8 cellular contexts compared by ENCODE assay signal in genomic region chr4:14783011-14783877, GRCh38.
A peak's percentile ranks its signal among the peaks of the same experiment; 100 is the strongest.
DNase-seq lines count a peak whose midpoint lies in the region; ATAC-seq lines count a peak whose summit lies in the region.

No MANE protein-coding gene starts in this region.

- intact Hi-C loops in activated CD4-positive, alpha-beta T cell treated with anti-CD3 and anti-CD28 coated beads, Interleukin-2, amount 10 ng/mL, durations not matched to agents 24 days and 14 days (cut with micrococcal nuclease), result loop anchor here (1.0 to 10.0 kb wide), 4 partner anchors 73 to 872 kb away; partner anchors contain the start of genes CPEB2 and FBXL5

- peak; percentile 98 for ATAC-seq in HG03039 (IDR thresholded peaks at IDR 0.05; ENCODE audit: unreplicated experiment)

- peak overlapping the region; percentile 17 for H3K4me3 Mint-ChIP-seq in activated CD4-positive, alpha-beta T cell treated with anti-CD3 and anti-CD28 coated beads, Interleukin-2, amount 10 ng/mL, durations not matched to agents 24 days and 14 days

- H3K4me1 Mint-ChIP-seq in activated CD4-positive, alpha-beta T cell treated with anti-CD3 and anti-CD28 coated beads, Interleukin-2, amount 10 ng/mL, durations not matched to agents 24 days and 14 days, result peaks cover 16% of the 10 kb centered on the region

- no peaks in the 10 kb centered on the region for H3K36me3 Mint-ChIP-seq in activated CD4-positive, alpha-beta T cell treated with anti-CD3 and anti-CD28 coated beads, Interleukin-2, amount 10 ng/mL, durations not matched to agents 24 days and 14 days (ENCODE audit: low read depth)

- H3K27me3 Mint-ChIP-seq in activated CD4-positive, alpha-beta T cell treated with anti-CD3 and anti-CD28 coated beads, Interleukin-2, amount 10 ng/mL, durations not matched to agents 24 days and 14 days, result no peaks in the 10 kb centered on the region

- peak overlapping the region; percentile 84 for H3K27ac Mint-ChIP-seq in activated CD4-positive, alpha-beta T cell treated with anti-CD3 and anti-CD28 coated beads, Interleukin-2, amount 10 ng/mL, durations not matched to agents 24 days and 14 days

- peaks cover 11% of the 10 kb centered on the region for H3K9me3 Mint-ChIP-seq in activated CD4-positive, alpha-beta T cell treated with anti-CD3 and anti-CD28 coated beads, Interleukin-2, amount 10 ng/mL, durations not matched to agents 24 days and 14 days

- DNase-seq in activated CD4-positive, alpha-beta T cell treated with anti-CD3 and anti-CD28 coated beads, Interleukin-2, amount 10 ng/mL, durations not matched to agents 24 days and 14 days, result peak; percentile 67
- DNase-seq in activated CD4-positive, alpha-beta T cell treated with anti-CD3 and anti-CD28 coated beads for 1 hour, result no peak
- DNase-seq in activated CD8-positive, alpha-beta memory T cell treated with anti-CD3 and anti-CD28 coated beads, Interleukin-2, amount 50 U/mL, for 48 hours, result peak; percentile 57
- peak; percentile 18 to 60 (median 21) for DNase-seq in stimulated activated CD4-positive, alpha-beta T cell treated with anti-CD3 and anti-CD28 coated beads, TNF-alpha, amount 100 ng/mL, for 48 hours (ENCODE audit: low read depth in 3 of 3)
- DNase-seq in NCI-H748 (lab: John Stamatoyannopoulos, UW; ENCODE audit: unreplicated experiment) (no peak), GM19240 (ENCODE audit: insufficient read length, low spot score) (no peak)
- no peak for DNase-seq in central memory CD4-positive, alpha-beta T cell

Comparison
In these comparisons a context has a peak if more than half of its experiments do, and no peak if none do; other contexts are left out.
1. DNase-seq: peak in activated CD4-positive, alpha-beta T cell treated with anti-CD3 and anti-CD28 coated beads, Interleukin-2, amount 10 ng/mL, durations not matched to agents 24 days and 14 days (single experiment), activated CD8-positive, alpha-beta memory T cell treated with anti-CD3 and anti-CD28 coated beads, Interleukin-2, amount 50 U/mL, for 48 hours (single experiment) and stimulated activated CD4-positive, alpha-beta T cell treated with anti-CD3 and anti-CD28 coated beads, TNF-alpha, amount 100 ng/mL, for 48 hours (3 of 3); none in activated CD4-positive, alpha-beta T cell treated with anti-CD3 and anti-CD28 coated beads for 1 hour (single experiment), NCI-H748 (single experiment), GM19240 (single experiment) and central memory CD4-positive, alpha-beta T cell (single experiment).